Comparison of ENCODE assay signal across 20 cellular contexts in the genomic region with DNA sequence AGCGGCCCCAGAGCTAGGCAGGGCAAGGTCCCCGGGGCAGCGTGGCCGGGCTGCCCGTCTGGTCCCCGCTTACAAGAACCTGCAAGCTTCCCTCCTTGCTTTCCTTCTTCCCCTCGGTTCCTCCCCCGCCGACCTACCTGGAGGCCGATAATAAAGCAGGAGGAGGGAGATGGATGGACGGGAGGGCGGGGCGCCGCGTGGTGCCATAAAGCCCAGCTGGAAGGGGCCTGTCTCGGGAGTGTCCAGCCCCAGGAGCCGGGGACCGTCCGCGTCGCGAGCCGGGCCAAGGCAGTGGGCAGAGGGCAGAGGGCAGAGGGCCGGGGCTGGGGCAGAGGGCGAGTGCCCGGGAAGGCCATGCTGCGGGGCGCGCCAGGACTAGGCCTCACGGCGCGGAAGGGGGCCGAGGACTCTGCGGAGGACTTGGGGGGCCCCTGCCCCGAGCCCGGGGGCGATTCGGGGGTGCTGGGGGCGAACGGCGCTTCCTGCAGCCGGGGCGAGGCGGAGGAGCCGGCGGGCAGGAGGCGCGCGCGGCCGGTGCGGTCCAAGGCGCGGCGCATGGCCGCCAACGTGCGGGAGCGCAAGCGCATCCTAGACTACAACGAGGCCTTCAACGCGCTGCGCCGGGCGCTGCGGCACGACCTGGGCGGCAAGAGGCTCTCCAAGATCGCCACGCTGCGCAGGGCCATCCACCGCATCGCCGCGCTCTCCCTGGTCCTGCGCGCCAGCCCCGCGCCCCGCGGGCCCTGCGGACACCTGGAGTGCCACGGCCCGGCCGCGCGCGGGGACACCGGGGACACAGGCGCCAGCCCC. TPM values are rescaled to one million over a fixed set of nuclear protein-coding genes. Genes with fewer than 3 reads are reported as not detected.
A peak's percentile ranks its signal among the peaks of the same experiment; 100 is the strongest.
DNase-seq lines count a peak whose midpoint lies in the region; ATAC-seq, FAIRE-seq and TF ChIP-seq lines count a peak whose summit lies in the region.
"Had no signal": no experiment of that assay in that cellular context is flagged by ENCODE, and none has a peak within 500 bp of the region (broad histone marks: within the 10 kb centered on the region; RNA-seq: fewer than 3 reads in every experiment).

A gene (plus strand): TSS at position 235 of the 810 bp plus-strand sequence. CDS start 120 bp downstream, at position 355.

- no peak for ATAC-seq in activated CD8-positive, alpha-beta memory T cell treated with anti-CD3 and anti-CD28 coated beads, Interleukin-2, amount 10 ng/mL, durations not matched to agents 7 days and 5 days
- ATAC-seq in activated B cell treated with CpG ODN at 0.5 μM for 24 hours (ENCODE audit: low read depth) (no peak), HG03108 (IDR thresholded peaks at IDR 0.05; ENCODE audit: unreplicated experiment) (no peak)
- no peak for ATAC-seq in stimulated activated naive CD8-positive, alpha-beta T cell treated with anti-CD3 and anti-CD28 coated beads, Interleukin-15, Interleukin-2, amounts not matched to agents 100 U/mL and 50 U/mL, for 24 hours
- ATAC-seq: upper lobe of right lung had no signal

- H3K27me3 Mint-ChIP-seq in activated CD8-positive, alpha-beta memory T cell treated with anti-CD3 and anti-CD28 coated beads, Interleukin-2, amount 10 ng/mL, durations not matched to agents 7 days and 5 days = peaks cover 45% of the 10 kb centered on the region
- H3K27me3 Mint-ChIP-seq in activated B cell treated with CpG ODN at 0.5 μM for 24 hours (no peaks in the 10 kb centered on the region), immature natural killer cell (ENCODE audit: low read depth in 3 of 3) (peaks cover 6 to 17% (median 10%) of the 10 kb centered on the region in 3 donors)

- intact Hi-C loops in activated B cell treated with CpG ODN at 0.5 μM for 24 hours (cut with micrococcal nuclease) = no loop called here

- peaks cover 10% of the 10 kb centered on the region for H3K4me1 Mint-ChIP-seq in activated CD8-positive, alpha-beta memory T cell treated with anti-CD3 and anti-CD28 coated beads, Interleukin-2, amount 10 ng/mL, durations not matched to agents 7 days and 5 days
- H3K4me1 Mint-ChIP-seq in activated B cell treated with CpG ODN at 0.5 μM for 24 hours = peaks cover 20% of the 10 kb centered on the region
- peaks cover 14 to 15% of the 10 kb centered on the region in 2 donors for H3K4me1 Mint-ChIP-seq in immature natural killer cell

- CTCF ChIA-PET in activated CD8-positive, alpha-beta memory T cell treated with anti-CD3 and anti-CD28 coated beads, Interleukin-2, amount 10 ng/mL, durations not matched to agents 7 days and 5 days (lab: Charles Lee) = interaction anchor here (1.9 to 3.7 kb wide), 3 partner anchors 11 to 148 kb away, joined by 5 to 25 read pairs (median 17); no protein-coding TSS in a partner anchor
- CTCF ChIA-PET in activated B cell treated with CpG ODN at 0.5 μM for 24 hours (lab: Charles Lee) = interaction anchor here (0.8 to 1.0 kb wide), 2 partner anchors 62 to 360 kb away, joined by 3 read pairs; no protein-coding TSS in a partner anchor

- H3K4me3 Mint-ChIP-seq in activated CD8-positive, alpha-beta memory T cell treated with anti-CD3 and anti-CD28 coated beads, Interleukin-2, amount 10 ng/mL, durations not matched to agents 7 days and 5 days = peak within 1 kb of the TSS; percentile 24
- H3K4me3 Mint-ChIP-seq in activated B cell treated with CpG ODN at 0.5 μM for 24 hours (peak within 1 kb of the TSS; percentile 91), immature natural killer cell (peak within 1 kb of the TSS; percentile 87 to 94 (median 91))

- DNase-seq in activated CD8-positive, alpha-beta memory T cell treated with anti-CD3 and anti-CD28 coated beads, Interleukin-2, amount 10 ng/mL, durations not matched to agents 7 days and 5 days = no peak
- DNase-seq in activated CD8-positive, alpha-beta memory T cell treated with anti-CD3 and anti-CD28 coated beads, Interleukin-2, amount 50 U/mL, for 48 hours = no peak
- DNase-seq in activated B cell treated with CpG ODN at 0.5 μM for 24 hours (no peak), immature natural killer cell (no peak), NCI-H446 (lab: John Stamatoyannopoulos, UW) (no peak), GM19239 (ENCODE audit: insufficient read length, low spot score) (no peak)
- peak; percentile 2 for DNase-seq in stimulated activated naive CD8-positive, alpha-beta T cell treated with anti-CD3 and anti-CD28 coated beads, Interleukin-15, Interleukin-2, amounts not matched to agents 100 U/mL and 50 U/mL, for 24 hours
- DNase-seq: activated CD4-positive, CD25-positive, alpha-beta regulatory T cell; activated naive CD8-positive, alpha-beta T cell treated with anti-CD3 and anti-CD28 coated beads, Interleukin-2, amount 10 ng/mL, durations not matched to agents 7 days and 5 days; kidney; NCI-H1417 treated with DMSO at 0.1 percent for 48 hours; NK-92 treated with Interleukin-12 subunit alpha and Interleukin-12 subunit beta, amount 100 ng/mL, for 24 hours; occipital lobe; upper lobe of right lung had no signal

- FAIRE-seq in GM19239 (lab: Jason Lieb, UNC) = no peak
- FAIRE-seq: GM12891, kidney had no signal

- no peak within 1 kb of the TSS for H3K27ac Mint-ChIP-seq in activated CD8-positive, alpha-beta memory T cell treated with anti-CD3 and anti-CD28 coated beads, Interleukin-2, amount 10 ng/mL, durations not matched to agents 7 days and 5 days
- H3K27ac Mint-ChIP-seq in activated B cell treated with CpG ODN at 0.5 μM for 24 hours (no peak within 1 kb of the TSS), immature natural killer cell (peak within 1 kb of the TSS in 2 of 6 donors; percentile 55 to 71)

- POLR2A ChIA-PET in activated B cell treated with CpG ODN at 0.5 μM for 24 hours (lab: Charles Lee) = interaction anchor here (0.7 kb wide), 1 partner anchor 72 kb away, joined by 5 read pairs; no protein-coding TSS in a partner anchor

- H3K36me3 Mint-ChIP-seq in activated CD8-positive, alpha-beta memory T cell treated with anti-CD3 and anti-CD28 coated beads, Interleukin-2, amount 10 ng/mL, durations not matched to agents 7 days and 5 days = no peaks in the 10 kb centered on the region
- no peaks in the 10 kb centered on the region for H3K36me3 Mint-ChIP-seq in activated B cell treated with CpG ODN at 0.5 μM for 24 hours (ENCODE audit: low read depth)
- H3K36me3 Mint-ChIP-seq in immature natural killer cell = no peaks in the 10 kb centered on the region
- H3K36me3 Mint-ChIP-seq: activated naive CD8-positive, alpha-beta T cell treated with anti-CD3 and anti-CD28 coated beads, Interleukin-2, amount 10 ng/mL, durations not matched to agents 7 days and 5 days had no signal

- no peaks in the 10 kb centered on the region for H3K9me3 Mint-ChIP-seq in activated CD8-positive, alpha-beta memory T cell treated with anti-CD3 and anti-CD28 coated beads, Interleukin-2, amount 10 ng/mL, durations not matched to agents 7 days and 5 days (ENCODE audit: low read depth)
- H3K9me3 Mint-ChIP-seq in activated B cell treated with CpG ODN at 0.5 μM for 24 hours (no peaks in the 10 kb centered on the region), immature natural killer cell (no peaks in the 10 kb centered on the region)
- H3K9me3 Mint-ChIP-seq: activated naive CD8-positive, alpha-beta T cell treated with anti-CD3 and anti-CD28 coated beads, Interleukin-2, amount 10 ng/mL, durations not matched to agents 7 days and 5 days; dendritic cell treated with granulocyte-macrophage colony-stimulating factor and Interleukin-4, amounts not matched to agents 40 ng/mL and 50 ng/mL, for 4 days had no signal

- TF ChIP-seq CTCF in activated B cell treated with CpG ODN at 0.5 μM for 24 hours (IDR thresholded peaks at IDR 0.05) = no peak

RNA-seq across cellular contexts. Expression of the gene that starts here (rescaled TPM):
- not detected for total RNA-seq in activated CD8-positive, alpha-beta memory T cell treated with anti-CD3 and anti-CD28 coated beads, Interleukin-2, amount 10 ng/mL, durations not matched to agents 7 days and 5 days
- total RNA-seq in activated B cell treated with CpG ODN at 0.5 μM for 24 hours = not detected in 2 replicates
- polyA plus RNA-seq in immature natural killer cell = not detected
- total RNA-seq: activated naive CD8-positive, alpha-beta T cell treated with anti-CD3 and anti-CD28 coated beads, Interleukin-2, amount 10 ng/mL, durations not matched to agents 7 days and 5 days; Daoy; fibroblast of villous mesenchyme; kidney; occipital lobe; SJSA1; upper lobe of right lung had no signal

Comparison
In these comparisons a context has a peak if more than half of its experiments do, and no peak if none do; other contexts are left out.
1. H3K4me3 Mint-ChIP-seq: peak in every context shown above with its lines; median percentile 91 in activated B cell treated with CpG ODN at 0.5 μM for 24 hours; 91 in immature natural killer cell; 24 in activated CD8-positive, alpha-beta memory T cell treated with anti-CD3 and anti-CD28 coated beads, Interleukin-2, amount 10 ng/mL, durations not matched to agents 7 days and 5 days.